1 cellular context compared by ENCODE assay signal in the genomic region with DNA sequence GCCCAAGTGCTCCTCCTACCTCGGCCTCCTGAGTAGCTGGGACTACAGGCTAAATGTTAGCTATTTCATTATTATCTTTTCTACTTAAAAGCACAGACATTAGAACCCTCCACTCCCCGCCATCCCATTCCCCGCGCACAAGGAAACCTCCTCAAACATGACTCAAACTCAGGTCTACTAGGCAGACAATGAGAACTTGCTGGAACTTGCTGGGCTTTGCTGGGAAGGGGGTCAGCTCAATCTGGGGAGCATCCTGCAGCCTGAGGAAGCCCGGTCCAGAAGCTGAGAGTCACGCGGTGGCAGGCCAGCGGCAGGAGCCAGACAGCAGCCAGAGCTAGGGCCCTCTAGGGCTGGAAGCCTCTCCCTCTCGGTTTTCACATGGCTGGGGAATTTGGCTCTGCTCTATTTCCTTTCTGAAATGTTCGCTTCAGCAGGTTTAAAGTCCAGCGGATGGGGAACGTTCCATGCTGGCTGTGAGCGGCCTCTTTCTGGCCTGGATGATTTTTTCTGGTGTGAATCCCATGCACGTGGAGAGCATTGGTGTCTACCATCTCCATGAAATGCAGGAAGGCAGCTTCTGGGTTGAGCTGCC.
A peak's percentile ranks its signal among the peaks of the same experiment; 100 is the strongest.
TF ChIP-seq lines count a peak whose summit lies in the region.

No MANE protein-coding gene starts in this region.

TF ChIP-seq in HepG2, 621 proteins besides CTCF, POLR2A, EP300 and RAD21 (continued from another document and continues in another):
- TF ChIP-seq ZNF552 (CRISPR knock-in tag; IDR thresholded peaks at IDR 0.05; ENCODE audit: borderline replicate concordance) (no peak), MED1 (CRISPR knock-in tag; IDR thresholded peaks at IDR 0.05) (no peak), ZNF563 (CRISPR knock-in tag; IDR thresholded peaks at IDR 0.05) (no peak), GABPB1 (CRISPR knock-in tag; IDR thresholded peaks at IDR 0.05) (no peak), TSC22D2 (CRISPR knock-in tag; IDR thresholded peaks at IDR 0.05; ENCODE audit: borderline replicate concordance) (no peak), ZBTB38 (CRISPR knock-in tag; IDR thresholded peaks at IDR 0.05) (no peak), CCDC6 (CRISPR knock-in tag; IDR thresholded peaks at IDR 0.05) (no peak), ZNF878 (CRISPR knock-in tag; IDR thresholded peaks at IDR 0.05) (no peak), NFKB2 (CRISPR knock-in tag; IDR thresholded peaks at IDR 0.05; ENCODE audit: borderline replicate concordance) (peak; percentile 26; the same call in 1 of the 2 replicates), ZNF335 (CRISPR knock-in tag; IDR thresholded peaks at IDR 0.05) (no peak), KLF12 (CRISPR knock-in tag; IDR thresholded peaks at IDR 0.05; ENCODE audit: borderline replicate concordance) (no peak), PAWR (CRISPR knock-in tag; IDR thresholded peaks at IDR 0.05; ENCODE audit: borderline replicate concordance) (no peak), KDM2A (CRISPR knock-in tag; IDR thresholded peaks at IDR 0.05; ENCODE audit: borderline replicate concordance, low read depth) (no peak), ZNF20 (CRISPR knock-in tag; IDR thresholded peaks at IDR 0.05) (no peak), ERF (CRISPR knock-in tag; IDR thresholded peaks at IDR 0.05) (peak; percentile 31; the same call in 1 of the 2 replicates), SRF (IDR thresholded peaks at IDR 0.05; ENCODE audit: low read depth, low read length) (no peak), IRX3 (CRISPR knock-in tag; IDR thresholded peaks at IDR 0.05; ENCODE audit: borderline replicate concordance, low read depth) (no peak), ZNF567 (CRISPR knock-in tag; IDR thresholded peaks at IDR 0.05; ENCODE audit: borderline replicate concordance) (no peak), ZNF138 (CRISPR knock-in tag; IDR thresholded peaks at IDR 0.05; ENCODE audit: low read depth) (no peak), ZC3H13 (CRISPR knock-in tag; IDR thresholded peaks at IDR 0.05) (no peak), EHMT2 (IDR thresholded peaks at IDR 0.05; ENCODE audit: borderline replicate concordance, low read depth, low read length) (0 out of 2 replicates have a peak, but pooled peaks have one; percentile 26), KDM5A (IDR thresholded peaks at IDR 0.05; ENCODE audit: borderline replicate concordance, low read length) (no peak), CBFB (CRISPR knock-in tag; IDR thresholded peaks at IDR 0.05) (no peak), JDP2 (CRISPR knock-in tag; IDR thresholded peaks at IDR 0.05; ENCODE audit: borderline replicate concordance) (no peak), ZFY (CRISPR knock-in tag; IDR thresholded peaks at IDR 0.05) (peak; percentile 61), PITX1 (CRISPR knock-in tag; IDR thresholded peaks at IDR 0.05) (0 out of 2 replicates have a peak, but pooled peaks have one; percentile 12), BORCS8-MEF2B (CRISPR knock-in tag; IDR thresholded peaks at IDR 0.05) (0 out of 2 replicates have a peak, but pooled peaks have one; percentile 44), SOX6 (IDR thresholded peaks at IDR 0.05) (no peak), SOX6 (CRISPR knock-in tag; IDR thresholded peaks at IDR 0.05) (0 out of 2 replicates have a peak, but pooled peaks have one; percentile 10)
- TF ChIP-seq, protein P1, sequence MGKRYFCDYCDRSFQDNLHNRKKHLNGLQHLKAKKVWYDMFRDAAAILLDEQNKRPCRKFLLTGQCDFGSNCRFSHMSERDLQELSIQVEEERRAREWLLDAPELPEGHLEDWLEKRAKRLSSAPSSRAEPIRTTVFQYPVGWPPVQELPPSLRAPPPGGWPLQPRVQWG (CRISPR knock-in tag; IDR thresholded peaks at IDR 0.05; ENCODE audit: borderline replicate concordance, low read depth) = no peak
- TF ChIP-seq, protein P2, sequence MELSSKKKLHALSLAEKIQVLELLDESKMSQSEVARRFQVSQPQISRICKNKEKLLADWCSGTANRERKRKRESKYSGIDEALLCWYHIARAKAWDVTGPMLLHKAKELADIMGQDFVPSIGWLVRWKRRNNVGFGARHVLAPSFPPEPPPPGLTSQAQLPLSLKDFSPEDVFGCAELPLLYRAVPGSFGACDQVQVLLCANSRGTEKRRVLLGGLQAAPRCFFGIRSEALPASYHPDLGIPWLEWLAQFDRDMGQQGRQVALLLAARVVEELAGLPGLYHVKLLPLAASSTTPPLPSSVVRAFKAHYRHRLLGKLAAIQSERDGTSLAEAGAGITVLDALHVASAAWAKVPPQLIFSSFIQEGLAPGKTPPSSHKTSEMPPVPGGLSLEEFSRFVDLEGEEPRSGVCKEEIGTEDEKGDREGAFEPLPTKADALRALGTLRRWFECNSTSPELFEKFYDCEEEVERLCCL (CRISPR knock-in tag; IDR thresholded peaks at IDR 0.05; ENCODE audit: borderline replicate concordance) = no peak
- TF ChIP-seq, protein P3, sequence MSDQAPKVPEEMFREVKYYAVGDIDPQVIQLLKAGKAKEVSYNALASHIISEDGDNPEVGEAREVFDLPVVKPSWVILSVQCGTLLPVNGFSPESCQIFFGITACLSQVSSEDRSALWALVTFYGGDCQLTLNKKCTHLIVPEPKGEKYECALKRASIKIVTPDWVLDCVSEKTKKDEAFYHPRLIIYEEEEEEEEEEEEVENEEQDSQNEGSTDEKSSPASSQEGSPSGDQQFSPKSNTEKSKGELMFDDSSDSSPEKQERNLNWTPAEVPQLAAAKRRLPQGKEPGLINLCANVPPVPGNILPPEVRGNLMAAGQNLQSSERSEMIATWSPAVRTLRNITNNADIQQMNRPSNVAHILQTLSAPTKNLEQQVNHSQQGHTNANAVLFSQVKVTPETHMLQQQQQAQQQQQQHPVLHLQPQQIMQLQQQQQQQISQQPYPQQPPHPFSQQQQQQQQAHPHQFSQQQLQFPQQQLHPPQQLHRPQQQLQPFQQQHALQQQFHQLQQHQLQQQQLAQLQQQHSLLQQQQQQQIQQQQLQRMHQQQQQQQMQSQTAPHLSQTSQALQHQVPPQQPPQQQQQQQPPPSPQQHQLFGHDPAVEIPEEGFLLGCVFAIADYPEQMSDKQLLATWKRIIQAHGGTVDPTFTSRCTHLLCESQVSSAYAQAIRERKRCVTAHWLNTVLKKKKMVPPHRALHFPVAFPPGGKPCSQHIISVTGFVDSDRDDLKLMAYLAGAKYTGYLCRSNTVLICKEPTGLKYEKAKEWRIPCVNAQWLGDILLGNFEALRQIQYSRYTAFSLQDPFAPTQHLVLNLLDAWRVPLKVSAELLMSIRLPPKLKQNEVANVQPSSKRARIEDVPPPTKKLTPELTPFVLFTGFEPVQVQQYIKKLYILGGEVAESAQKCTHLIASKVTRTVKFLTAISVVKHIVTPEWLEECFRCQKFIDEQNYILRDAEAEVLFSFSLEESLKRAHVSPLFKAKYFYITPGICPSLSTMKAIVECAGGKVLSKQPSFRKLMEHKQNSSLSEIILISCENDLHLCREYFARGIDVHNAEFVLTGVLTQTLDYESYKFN (CRISPR knock-in tag; conservative IDR thresholded peaks at IDR 0.05) = peak; percentile 49
- TF ChIP-seq, protein P4, sequence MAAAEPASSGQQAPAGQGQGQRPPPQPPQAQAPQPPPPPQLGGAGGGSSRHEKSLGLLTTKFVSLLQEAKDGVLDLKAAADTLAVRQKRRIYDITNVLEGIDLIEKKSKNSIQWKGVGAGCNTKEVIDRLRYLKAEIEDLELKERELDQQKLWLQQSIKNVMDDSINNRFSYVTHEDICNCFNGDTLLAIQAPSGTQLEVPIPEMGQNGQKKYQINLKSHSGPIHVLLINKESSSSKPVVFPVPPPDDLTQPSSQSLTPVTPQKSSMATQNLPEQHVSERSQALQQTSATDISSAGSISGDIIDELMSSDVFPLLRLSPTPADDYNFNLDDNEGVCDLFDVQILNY (CRISPR knock-in tag; conservative IDR thresholded peaks at IDR 0.05) = no peak
- TF ChIP-seq, protein P5, sequence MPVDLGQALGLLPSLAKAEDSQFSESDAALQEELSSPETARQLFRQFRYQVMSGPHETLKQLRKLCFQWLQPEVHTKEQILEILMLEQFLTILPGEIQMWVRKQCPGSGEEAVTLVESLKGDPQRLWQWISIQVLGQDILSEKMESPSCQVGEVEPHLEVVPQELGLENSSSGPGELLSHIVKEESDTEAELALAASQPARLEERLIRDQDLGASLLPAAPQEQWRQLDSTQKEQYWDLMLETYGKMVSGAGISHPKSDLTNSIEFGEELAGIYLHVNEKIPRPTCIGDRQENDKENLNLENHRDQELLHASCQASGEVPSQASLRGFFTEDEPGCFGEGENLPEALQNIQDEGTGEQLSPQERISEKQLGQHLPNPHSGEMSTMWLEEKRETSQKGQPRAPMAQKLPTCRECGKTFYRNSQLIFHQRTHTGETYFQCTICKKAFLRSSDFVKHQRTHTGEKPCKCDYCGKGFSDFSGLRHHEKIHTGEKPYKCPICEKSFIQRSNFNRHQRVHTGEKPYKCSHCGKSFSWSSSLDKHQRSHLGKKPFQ (CRISPR knock-in tag; IDR thresholded peaks at IDR 0.05; ENCODE audit: insufficient replicate concordance) = no peak
- TF ChIP-seq, protein P6, sequence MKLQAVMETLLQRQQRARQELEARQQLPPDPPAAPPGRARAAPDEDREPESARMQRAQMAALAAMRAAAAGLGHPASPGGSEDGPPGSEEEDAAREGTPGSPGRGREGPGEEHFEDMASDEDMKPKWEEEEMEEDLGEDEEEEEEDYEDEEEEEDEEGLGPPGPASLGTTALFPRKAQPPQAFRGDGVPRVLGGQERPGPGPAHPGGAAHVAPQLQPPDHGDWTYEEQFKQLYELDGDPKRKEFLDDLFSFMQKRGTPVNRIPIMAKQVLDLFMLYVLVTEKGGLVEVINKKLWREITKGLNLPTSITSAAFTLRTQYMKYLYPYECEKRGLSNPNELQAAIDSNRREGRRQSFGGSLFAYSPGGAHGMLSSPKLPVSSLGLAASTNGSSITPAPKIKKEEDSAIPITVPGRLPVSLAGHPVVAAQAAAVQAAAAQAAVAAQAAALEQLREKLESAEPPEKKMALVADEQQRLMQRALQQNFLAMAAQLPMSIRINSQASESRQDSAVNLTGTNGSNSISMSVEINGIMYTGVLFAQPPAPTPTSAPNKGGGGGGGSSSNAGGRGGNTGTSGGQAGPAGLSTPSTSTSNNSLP (IDR thresholded peaks at IDR 0.05; ENCODE audit: low read depth, low read length) = no peak
- TF ChIP-seq, protein P7, sequence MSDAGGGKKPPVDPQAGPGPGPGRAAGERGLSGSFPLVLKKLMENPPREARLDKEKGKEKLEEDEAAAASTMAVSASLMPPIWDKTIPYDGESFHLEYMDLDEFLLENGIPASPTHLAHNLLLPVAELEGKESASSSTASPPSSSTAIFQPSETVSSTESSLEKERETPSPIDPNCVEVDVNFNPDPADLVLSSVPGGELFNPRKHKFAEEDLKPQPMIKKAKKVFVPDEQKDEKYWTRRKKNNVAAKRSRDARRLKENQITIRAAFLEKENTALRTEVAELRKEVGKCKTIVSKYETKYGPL (CRISPR knock-in tag; IDR thresholded peaks at IDR 0.05) = no peak
- TF ChIP-seq, protein P8, sequence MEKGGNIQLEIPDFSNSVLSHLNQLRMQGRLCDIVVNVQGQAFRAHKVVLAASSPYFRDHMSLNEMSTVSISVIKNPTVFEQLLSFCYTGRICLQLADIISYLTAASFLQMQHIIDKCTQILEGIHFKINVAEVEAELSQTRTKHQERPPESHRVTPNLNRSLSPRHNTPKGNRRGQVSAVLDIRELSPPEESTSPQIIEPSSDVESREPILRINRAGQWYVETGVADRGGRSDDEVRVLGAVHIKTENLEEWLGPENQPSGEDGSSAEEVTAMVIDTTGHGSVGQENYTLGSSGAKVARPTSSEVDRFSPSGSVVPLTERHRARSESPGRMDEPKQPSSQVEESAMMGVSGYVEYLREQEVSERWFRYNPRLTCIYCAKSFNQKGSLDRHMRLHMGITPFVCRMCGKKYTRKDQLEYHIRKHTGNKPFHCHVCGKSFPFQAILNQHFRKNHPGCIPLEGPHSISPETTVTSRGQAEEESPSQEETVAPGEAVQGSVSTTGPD (CRISPR knock-in tag; IDR thresholded peaks at IDR 0.05) = no peak
- TF ChIP-seq, protein P9, sequence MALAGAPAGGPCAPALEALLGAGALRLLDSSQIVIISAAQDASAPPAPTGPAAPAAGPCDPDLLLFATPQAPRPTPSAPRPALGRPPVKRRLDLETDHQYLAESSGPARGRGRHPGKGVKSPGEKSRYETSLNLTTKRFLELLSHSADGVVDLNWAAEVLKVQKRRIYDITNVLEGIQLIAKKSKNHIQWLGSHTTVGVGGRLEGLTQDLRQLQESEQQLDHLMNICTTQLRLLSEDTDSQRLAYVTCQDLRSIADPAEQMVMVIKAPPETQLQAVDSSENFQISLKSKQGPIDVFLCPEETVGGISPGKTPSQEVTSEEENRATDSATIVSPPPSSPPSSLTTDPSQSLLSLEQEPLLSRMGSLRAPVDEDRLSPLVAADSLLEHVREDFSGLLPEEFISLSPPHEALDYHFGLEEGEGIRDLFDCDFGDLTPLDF (CRISPR knock-in tag; IDR thresholded peaks at IDR 0.05) = no peak
- TF ChIP-seq, protein P10, sequence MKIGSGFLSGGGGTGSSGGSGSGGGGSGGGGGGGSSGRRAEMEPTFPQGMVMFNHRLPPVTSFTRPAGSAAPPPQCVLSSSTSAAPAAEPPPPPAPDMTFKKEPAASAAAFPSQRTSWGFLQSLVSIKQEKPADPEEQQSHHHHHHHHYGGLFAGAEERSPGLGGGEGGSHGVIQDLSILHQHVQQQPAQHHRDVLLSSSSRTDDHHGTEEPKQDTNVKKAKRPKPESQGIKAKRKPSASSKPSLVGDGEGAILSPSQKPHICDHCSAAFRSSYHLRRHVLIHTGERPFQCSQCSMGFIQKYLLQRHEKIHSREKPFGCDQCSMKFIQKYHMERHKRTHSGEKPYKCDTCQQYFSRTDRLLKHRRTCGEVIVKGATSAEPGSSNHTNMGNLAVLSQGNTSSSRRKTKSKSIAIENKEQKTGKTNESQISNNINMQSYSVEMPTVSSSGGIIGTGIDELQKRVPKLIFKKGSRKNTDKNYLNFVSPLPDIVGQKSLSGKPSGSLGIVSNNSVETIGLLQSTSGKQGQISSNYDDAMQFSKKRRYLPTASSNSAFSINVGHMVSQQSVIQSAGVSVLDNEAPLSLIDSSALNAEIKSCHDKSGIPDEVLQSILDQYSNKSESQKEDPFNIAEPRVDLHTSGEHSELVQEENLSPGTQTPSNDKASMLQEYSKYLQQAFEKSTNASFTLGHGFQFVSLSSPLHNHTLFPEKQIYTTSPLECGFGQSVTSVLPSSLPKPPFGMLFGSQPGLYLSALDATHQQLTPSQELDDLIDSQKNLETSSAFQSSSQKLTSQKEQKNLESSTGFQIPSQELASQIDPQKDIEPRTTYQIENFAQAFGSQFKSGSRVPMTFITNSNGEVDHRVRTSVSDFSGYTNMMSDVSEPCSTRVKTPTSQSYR (CRISPR knock-in tag; IDR thresholded peaks at IDR 0.05; ENCODE audit: borderline replicate concordance) = no peak
- TF ChIP-seq, protein P11, sequence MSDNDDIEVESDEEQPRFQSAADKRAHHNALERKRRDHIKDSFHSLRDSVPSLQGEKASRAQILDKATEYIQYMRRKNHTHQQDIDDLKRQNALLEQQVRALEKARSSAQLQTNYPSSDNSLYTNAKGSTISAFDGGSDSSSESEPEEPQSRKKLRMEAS (IDR thresholded peaks at IDR 0.05) = peak; percentile 69
- TF ChIP-seq, protein P12, sequence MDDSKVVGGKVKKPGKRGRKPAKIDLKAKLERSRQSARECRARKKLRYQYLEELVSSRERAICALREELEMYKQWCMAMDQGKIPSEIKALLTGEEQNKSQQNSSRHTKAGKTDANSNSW (CRISPR knock-in tag; IDR thresholded peaks at IDR 0.05; ENCODE audit: borderline replicate concordance) = no peak
